13 cellular contexts compared by ENCODE assay signal in genomic region chr22:26086359-26086758, GRCh38.
DNase-seq lines count a peak whose midpoint lies in the region; TF ChIP-seq lines count a peak whose summit lies in the region.
"Had no signal": no experiment of that assay in that cellular context is flagged by ENCODE, and none has a peak within 500 bp of the region (broad histone marks: within the 10 kb centered on the region; RNA-seq: fewer than 3 reads in every experiment).

No MANE protein-coding gene starts in this region.

- TF ChIP-seq CTCF in BE2C (IDR thresholded peaks at IDR 0.05; ENCODE audit: low read depth, low read length): peak; percentile 52
- TF ChIP-seq CTCF in chondrocyte (IDR thresholded peaks at IDR 0.05): peak; percentile 48

- DNase-seq in BE2C (no peak), Kasumi-1 (lab: John Stamatoyannopoulos, UW) (peak; percentile 14 to 21), NCI-H526 treated with DMSO at 0.1 percent for 48 hours (lab: John Stamatoyannopoulos, UW) (peak; percentile 14), chondrocyte (ENCODE audit: low spot score) (no peak), MV-4-11 (lab: John Stamatoyannopoulos, UW) (no peak), D341Med (ENCODE audit: low spot score) (no peak), NCI-H187 treated with DMSO at 0.1 percent for 48 hours (lab: John Stamatoyannopoulos, UW) (no peak)
- DNase-seq in activated CD4-positive, alpha-beta T cell treated with anti-CD3 and anti-CD28 coated beads for 1 hour: no peak
- DNase-seq: activated B cell treated with CpG ODN at 0.5 μM for 24 hours; activated naive CD4-positive, alpha-beta T cell treated with anti-CD3 and anti-CD28 coated beads, Interleukin-2, amount 50 U/mL, for 16 hours; AML-193; MM.1S; stimulated activated CD4-positive, alpha-beta T cell treated with anti-CD3 and anti-CD28 coated beads, Interleukin-4, amount 100 ng/mL, for 1 hour had no signal

- H3K27ac Mint-ChIP-seq in chondrocyte (ENCODE audit: unreplicated experiment): no peak overlapping the region
- H3K27ac Mint-ChIP-seq: activated B cell treated with CpG ODN at 0.5 μM for 24 hours had no signal

- H3K4me1 ChIP-seq in BE2C: no peaks in the 10 kb centered on the region

- no peaks in the 10 kb centered on the region for H3K9me3 Mint-ChIP-seq in chondrocyte (ENCODE audit: low read depth)
- H3K9me3 Mint-ChIP-seq: activated B cell treated with CpG ODN at 0.5 μM for 24 hours had no signal

- H3K9me3 ChIP-seq in BE2C: no peaks in the 10 kb centered on the region

- no peaks in the 10 kb centered on the region for H3K4me1 Mint-ChIP-seq in chondrocyte (ENCODE audit: low read depth)
- H3K4me1 Mint-ChIP-seq: activated B cell treated with CpG ODN at 0.5 μM for 24 hours had no signal

- H3K27me3 ChIP-seq in BE2C: peaks cover 25% of the 10 kb centered on the region

- no peak overlapping the region for H3K4me3 Mint-ChIP-seq in chondrocyte (ENCODE audit: unreplicated experiment)
- H3K4me3 Mint-ChIP-seq: activated B cell treated with CpG ODN at 0.5 μM for 24 hours had no signal

- no peak overlapping the region for H3K4me3 ChIP-seq in BE2C (ENCODE audit: low read depth, low read length)

- H3K36me3 ChIP-seq in BE2C: no peaks in the 10 kb centered on the region

- H3K36me3 Mint-ChIP-seq in chondrocyte (ENCODE audit: low read depth): no peaks in the 10 kb centered on the region

- peaks cover 3% of the 10 kb centered on the region for H3K27me3 Mint-ChIP-seq in chondrocyte (ENCODE audit: low read depth)

Comparison
In these comparisons a context has a peak if more than half of its experiments do, and no peak if none do; other contexts are left out.
1. DNase-seq: peak in Kasumi-1 (2 of 2) and NCI-H526 treated with DMSO at 0.1 percent for 48 hours (single experiment); none in BE2C (single experiment), chondrocyte (single experiment), MV-4-11 (single experiment), D341Med (single experiment), NCI-H187 treated with DMSO at 0.1 percent for 48 hours (single experiment) and activated CD4-positive, alpha-beta T cell treated with anti-CD3 and anti-CD28 coated beads for 1 hour (single experiment).